In the genomic region with DNA sequence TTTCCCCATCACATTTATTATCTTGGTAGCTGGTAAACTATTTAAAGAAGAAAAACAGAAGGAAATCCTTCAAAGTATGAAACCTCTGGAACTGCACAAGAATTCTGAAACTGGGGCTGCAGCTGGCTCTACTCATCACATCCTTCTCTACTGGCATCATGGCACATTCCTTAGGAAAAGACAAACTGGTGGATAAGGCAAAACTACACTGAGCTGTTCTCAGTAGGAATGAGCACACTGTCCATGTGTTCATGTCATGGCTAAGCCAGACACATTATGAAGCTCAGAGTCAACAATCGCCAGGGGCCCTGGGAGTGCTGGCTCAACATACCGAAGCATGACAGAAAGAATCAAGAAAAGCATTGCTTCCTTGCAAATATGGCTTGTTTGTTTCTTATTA, we compare ENCODE assay signal across 26 cellular contexts.
"Had no signal": no experiment of that assay in that cellular context is flagged by ENCODE, and none has a peak within 500 bp of the region (broad histone marks: within the 10 kb centered on the region; RNA-seq: fewer than 3 reads in every experiment).

No MANE protein-coding gene starts in this region.

- H3K4me3 ChIP-seq: esophagus squamous epithelium, gastrocnemius medialis, lung, mucosa of descending colon, ovary, psoas muscle, sigmoid colon, skin epidermis, thoracic aorta, tibial nerve, upper lobe of left lung had no signal

- H3K27me3 ChIP-seq: esophagus squamous epithelium, gastrocnemius medialis, ovary, sigmoid colon, tibial nerve, upper lobe of left lung had no signal

- H3K27me3 Mint-ChIP-seq: memory B cell; naive thymus-derived CD4-positive, alpha-beta T cell; stimulated activated naive B cell treated with anti-CD40 and anti-IgM and Interleukin-4, amounts not matched to agents 10 μg/mL and 1 μg/mL and 100 μg/mL, for 72 hours; stimulated activated naive CD8-positive, alpha-beta T cell treated with anti-CD3 and anti-CD28 coated beads, Interleukin-15, Interleukin-2, amounts not matched to agents 100 ng/mL and 50 ng/mL, for 24 hours had no signal

- ATAC-seq: gastrocnemius medialis; left lobe of liver; mucosa of descending colon; naive thymus-derived CD4-positive, alpha-beta T cell; right cardiac atrium; stimulated activated naive B cell treated with anti-CD40 and anti-IgM and Interleukin-4, amounts not matched to agents 10 μg/mL and 1 μg/mL and 100 μg/mL, for 72 hours had no signal

- H3K27ac Mint-ChIP-seq: memory B cell; naive thymus-derived CD4-positive, alpha-beta T cell; nephron progenitor cell; stimulated activated naive B cell treated with anti-CD40 and anti-IgM and Interleukin-4, amounts not matched to agents 10 μg/mL and 1 μg/mL and 100 μg/mL, for 72 hours; stimulated activated naive CD8-positive, alpha-beta T cell treated with anti-CD3 and anti-CD28 coated beads, Interleukin-15, Interleukin-2, amounts not matched to agents 100 ng/mL and 50 ng/mL, for 24 hours had no signal

- H3K36me3 ChIP-seq: esophagus squamous epithelium, gastrocnemius medialis, ovary, sigmoid colon, thoracic aorta, tibial nerve, upper lobe of left lung had no signal

- H3K9me3 Mint-ChIP-seq: stimulated activated naive CD8-positive, alpha-beta T cell treated with anti-CD3 and anti-CD28 coated beads, Interleukin-15, Interleukin-2, amounts not matched to agents 100 ng/mL and 50 ng/mL, for 24 hours had no signal

- H3K9me3 ChIP-seq: esophagus squamous epithelium, gastrocnemius medialis, mucosa of descending colon, ovary, psoas muscle, sigmoid colon, thoracic aorta, tibial nerve, upper lobe of left lung had no signal

- H3K36me3 Mint-ChIP-seq: memory B cell; naive thymus-derived CD4-positive, alpha-beta T cell; stimulated activated naive B cell treated with anti-CD40 and anti-IgM and Interleukin-4, amounts not matched to agents 10 μg/mL and 1 μg/mL and 100 μg/mL, for 72 hours had no signal

- DNase-seq: effector memory CD4-positive, alpha-beta T cell; erythroblast; esophagus squamous epithelium; gastrocnemius medialis; head of caudate nucleus; kidney; mucosa of descending colon; naive thymus-derived CD4-positive, alpha-beta T cell; nephron progenitor cell; occipital lobe; ovary; posterior cingulate gyrus; psoas muscle; right cardiac atrium; sigmoid colon; stimulated activated CD4-positive, alpha-beta T cell treated with anti-CD3 and anti-CD28 coated beads, Interleukin-15, amount 100 ng/mL, for 24 hours; stimulated activated CD4-positive, alpha-beta T cell treated with anti-CD3 and anti-CD28 coated beads, Interleukin-2, amount 100 ng/mL, for 48 hours; stimulated activated naive B cell treated with anti-CD40 and anti-IgM and Interleukin-4, amounts not matched to agents 10 μg/mL and 1 μg/mL and 100 μg/mL, for 72 hours; upper lobe of left lung had no signal

- H3K4me1 ChIP-seq: esophagus squamous epithelium, gastrocnemius medialis, psoas muscle, sigmoid colon, tibial nerve, upper lobe of left lung had no signal

- H3K27ac ChIP-seq: esophagus squamous epithelium, gastrocnemius medialis, ovary, psoas muscle, sigmoid colon, skin epidermis, thoracic aorta, tibial nerve, upper lobe of left lung had no signal

- H3K4me1 Mint-ChIP-seq: memory B cell; naive thymus-derived CD4-positive, alpha-beta T cell; stimulated activated naive B cell treated with anti-CD40 and anti-IgM and Interleukin-4, amounts not matched to agents 10 μg/mL and 1 μg/mL and 100 μg/mL, for 72 hours had no signal

- H3K4me3 Mint-ChIP-seq: memory B cell; naive thymus-derived CD4-positive, alpha-beta T cell; nephron progenitor cell; stimulated activated naive B cell treated with anti-CD40 and anti-IgM and Interleukin-4, amounts not matched to agents 10 μg/mL and 1 μg/mL and 100 μg/mL, for 72 hours; stimulated activated naive CD8-positive, alpha-beta T cell treated with anti-CD3 and anti-CD28 coated beads, Interleukin-15, Interleukin-2, amounts not matched to agents 100 ng/mL and 50 ng/mL, for 24 hours had no signal
